25 cellular contexts compared by ENCODE assay signal in the genomic region with DNA sequence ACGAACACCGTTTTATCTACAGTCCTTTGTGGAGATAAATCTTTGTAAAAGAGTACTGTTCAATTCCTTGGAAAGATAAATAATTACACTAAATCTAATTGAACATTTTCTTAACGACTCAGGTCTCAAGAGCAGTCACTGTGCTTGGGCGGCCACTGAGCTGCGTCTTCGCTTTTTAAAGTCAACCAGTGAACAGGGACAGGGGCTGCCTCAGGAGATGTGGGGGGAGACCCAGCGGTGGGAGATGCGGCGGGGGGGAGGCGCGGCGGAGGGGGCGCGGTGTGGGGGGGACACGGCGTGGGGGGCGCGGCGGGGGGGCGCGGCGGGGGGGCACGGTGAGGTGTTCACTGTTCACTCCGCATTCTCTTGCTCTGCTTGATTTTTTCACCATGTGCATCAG. TPM values are rescaled to one million over a fixed set of nuclear protein-coding genes. Genes with fewer than 3 reads are reported as not detected.
DNase-seq lines count a peak whose midpoint lies in the region; ATAC-seq and TF ChIP-seq lines count a peak whose summit lies in the region.
"Had no signal": no experiment of that assay in that cellular context is flagged by ENCODE, and none has a peak within 500 bp of the region (broad histone marks: within the 10 kb centered on the region; RNA-seq: fewer than 3 reads in every experiment).

No MANE protein-coding gene starts in this region.

- no peaks in the 10 kb centered on the region for H3K36me3 ChIP-seq in H7 (replicated peaks; ENCODE audit: control insufficient read depth, insufficient read depth, low read length)
- no peaks in the 10 kb centered on the region for H3K36me3 ChIP-seq in gastrocnemius medialis
- no peaks in the 10 kb centered on the region for H3K36me3 ChIP-seq in sigmoid colon
- H3K36me3 ChIP-seq: HAP-1, SJSA1 had no signal

- H3K9me3 Mint-ChIP-seq in activated CD8-positive, alpha-beta memory T cell treated with anti-CD3 and anti-CD28 coated beads, Interleukin-2, amount 10 ng/mL, durations not matched to agents 7 days and 5 days (ENCODE audit: low read depth) = no peaks in the 10 kb centered on the region
- H3K9me3 Mint-ChIP-seq: activated naive CD8-positive, alpha-beta T cell treated with anti-CD3 and anti-CD28 coated beads, Interleukin-2, amount 10 ng/mL, durations not matched to agents 7 days and 5 days; central memory CD8-positive, alpha-beta T cell; type B pancreatic cell had no signal

- ATAC-seq in activated CD8-positive, alpha-beta memory T cell treated with anti-CD3 and anti-CD28 coated beads, Interleukin-2, amount 10 ng/mL, durations not matched to agents 7 days and 5 days = no peak
- no peak for ATAC-seq in left cardiac atrium
- ATAC-seq in gastrocnemius medialis = no peak
- ATAC-seq: foreskin keratinocyte had no signal

- peaks cover 3% of the 10 kb centered on the region for H3K27me3 Mint-ChIP-seq in activated CD8-positive, alpha-beta memory T cell treated with anti-CD3 and anti-CD28 coated beads, Interleukin-2, amount 10 ng/mL, durations not matched to agents 7 days and 5 days

- WGBS in sigmoid colon, 2 donors = 88 to 90% methylated on average over 24 of the region's 24 CpGs

- in situ Hi-C loops in gastrocnemius medialis (cut with MboI; ENCODE audit: low sequenced_read_pairs in 4 of 4) = no loop called here

- TF ChIP-seq EP300 in sigmoid colon (IDR thresholded peaks at IDR 0.05) = no peak

- CTCF ChIA-PET in activated CD8-positive, alpha-beta memory T cell treated with anti-CD3 and anti-CD28 coated beads, Interleukin-2, amount 10 ng/mL, durations not matched to agents 7 days and 5 days (lab: Charles Lee) = no interaction called here

- TF ChIP-seq POLR2A in gastrocnemius medialis (IDR thresholded peaks at IDR 0.05) (no peak), sigmoid colon (IDR thresholded peaks at IDR 0.05) (no peak)

- no peak for TF ChIP-seq CTCF in gastrocnemius medialis (IDR thresholded peaks at IDR 0.05 in 4 of 5, conservative IDR thresholded peaks at IDR 0.05 in 1 of 5)
- TF ChIP-seq CTCF in sigmoid colon (IDR thresholded peaks at IDR 0.05) = no peak

- H3K9me3 ChIP-seq in gastrocnemius medialis (no peaks in the 10 kb centered on the region), sigmoid colon (no peaks in the 10 kb centered on the region)
- H3K9me3 ChIP-seq: HAP-1, SJSA1 had no signal

- H3K4me3 ChIP-seq in H7 (ENCODE audit: insufficient read depth, low read depth, low read length) (no peak overlapping the region), gastrocnemius medialis (no peak overlapping the region), sigmoid colon (no peak overlapping the region)
- H3K4me3 ChIP-seq: HAP-1, lung, SJSA1 had no signal

- H3K4me1 ChIP-seq in gastrocnemius medialis = peaks cover 45% of the 10 kb centered on the region in 2 donors
- H3K4me1 ChIP-seq in sigmoid colon = no peaks in the 10 kb centered on the region
- H3K4me1 ChIP-seq: foreskin keratinocyte, HAP-1, parathyroid adenoma, SJSA1 had no signal

- H3K4me3 Mint-ChIP-seq in activated CD8-positive, alpha-beta memory T cell treated with anti-CD3 and anti-CD28 coated beads, Interleukin-2, amount 10 ng/mL, durations not matched to agents 7 days and 5 days = no peak overlapping the region
- H3K4me3 Mint-ChIP-seq: activated naive CD8-positive, alpha-beta T cell treated with anti-CD3 and anti-CD28 coated beads, Interleukin-2, amount 10 ng/mL, durations not matched to agents 7 days and 5 days; central memory CD8-positive, alpha-beta T cell; type B pancreatic cell had no signal

- no peak overlapping the region for H3K27ac Mint-ChIP-seq in activated CD8-positive, alpha-beta memory T cell treated with anti-CD3 and anti-CD28 coated beads, Interleukin-2, amount 10 ng/mL, durations not matched to agents 7 days and 5 days
- H3K27ac Mint-ChIP-seq: activated naive CD8-positive, alpha-beta T cell treated with anti-CD3 and anti-CD28 coated beads, Interleukin-2, amount 10 ng/mL, durations not matched to agents 7 days and 5 days; type B pancreatic cell had no signal

- H3K27ac ChIP-seq in gastrocnemius medialis = peak overlapping the region; percentile 91 to 94 (median 92)
- no peak overlapping the region for H3K27ac ChIP-seq in sigmoid colon
- H3K27ac ChIP-seq: foreskin keratinocyte, parathyroid adenoma, SJSA1 had no signal

- intact Hi-C loops in left cardiac atrium (cut with DNase I) (no loop called here), gastrocnemius medialis (cut with DNase I; ENCODE audit: low total_unique reads) (loop anchor here (2.0 kb wide), 1 partner anchor 27 kb away; no protein-coding TSS in a partner anchor), sigmoid colon (cut with DNase I) (no loop called here)

- H3K36me3 Mint-ChIP-seq in activated CD8-positive, alpha-beta memory T cell treated with anti-CD3 and anti-CD28 coated beads, Interleukin-2, amount 10 ng/mL, durations not matched to agents 7 days and 5 days = no peaks in the 10 kb centered on the region
- H3K36me3 Mint-ChIP-seq: activated naive CD8-positive, alpha-beta T cell treated with anti-CD3 and anti-CD28 coated beads, Interleukin-2, amount 10 ng/mL, durations not matched to agents 7 days and 5 days; type B pancreatic cell had no signal

- H3K27me3 ChIP-seq in H7 (ENCODE audit: control insufficient read depth, insufficient read depth, low read length) (no peaks in the 10 kb centered on the region), gastrocnemius medialis (no peaks in the 10 kb centered on the region), sigmoid colon (no peaks in the 10 kb centered on the region)
- H3K27me3 ChIP-seq: foreskin keratinocyte, SJSA1 had no signal

- DNase-seq in activated CD8-positive, alpha-beta memory T cell treated with anti-CD3 and anti-CD28 coated beads, Interleukin-2, amount 10 ng/mL, durations not matched to agents 7 days and 5 days = peak; percentile 18
- DNase-seq in activated CD8-positive, alpha-beta memory T cell treated with anti-CD3 and anti-CD28 coated beads, Interleukin-2, amount 50 U/mL, for 48 hours = no peak
- DNase-seq in H7 (peak; percentile 54), left cardiac atrium (peak; percentile 12), gastrocnemius medialis (peak; percentile 0 to 8), dermis blood vessel endothelial cell (no peak), RKO (ENCODE audit: low spot score) (no peak), sigmoid colon (no peak)
- DNase-seq: DND-41; effector CD8-positive, alpha-beta T cell; erythroblast; foreskin keratinocyte; hypothalamus; Kasumi-1; MV-4-11; NCI-H526; stimulated activated CD4-positive, alpha-beta T cell treated with anti-CD3 and anti-CD28 coated beads, Interleukin-2, amount 100 ng/mL, for 24 hours had no signal

- no peaks in the 10 kb centered on the region for H3K4me1 Mint-ChIP-seq in activated CD8-positive, alpha-beta memory T cell treated with anti-CD3 and anti-CD28 coated beads, Interleukin-2, amount 10 ng/mL, durations not matched to agents 7 days and 5 days
- H3K4me1 Mint-ChIP-seq: activated naive CD8-positive, alpha-beta T cell treated with anti-CD3 and anti-CD28 coated beads, Interleukin-2, amount 10 ng/mL, durations not matched to agents 7 days and 5 days; central memory CD8-positive, alpha-beta T cell had no signal

RNA-seq across cellular contexts. Expression of a gene that starts 39.8 kb away (rescaled TPM):
- total RNA-seq in activated CD8-positive, alpha-beta memory T cell treated with anti-CD3 and anti-CD28 coated beads, Interleukin-2, amount 10 ng/mL, durations not matched to agents 7 days and 5 days = under 1 TPM in 1 of 2 experiments, not detected in 1; 0.63 TPM
- 0.31 TPM in 1 of 2 replicates, not detected in the other for total RNA-seq in H7 (2014; rRNA removed; shearing (Covaris generic))
- total RNA-seq in left cardiac atrium = 10 to 100 TPM; 75.8 to 98.7 TPM
- total RNA-seq in gastrocnemius medialis = 10 to 100 TPM; 35.3 to 64.8 (median 46.0) TPM
- total RNA-seq in dermis blood vessel endothelial cell = 0.09 and 0.17 TPM in 2 replicates
- total RNA-seq in sigmoid colon = 1 to 10 TPM in 3 of 4 donors, under 1 TPM in 1; 0.83 to 3.2 (median 1.9) TPM
- polyA plus RNA-seq in sigmoid colon = 1 to 10 TPM in 1 of 3 donors, under 1 TPM in 1, not detected in 1; 0.23 to 1.2 TPM
- total RNA-seq: SJSA1; T-helper 1 cell treated with Interleukin-12 subunit alpha and Interleukin-12 subunit beta and Interleukin-4 antibody, amounts not matched to agents 30 ng/mL and 1 ng/mL, for 36 hours had no signal

Comparison
In these comparisons a context has a peak if more than half of its experiments do, and no peak if none do; other contexts are left out.
1. DNase-seq: peak in activated CD8-positive, alpha-beta memory T cell treated with anti-CD3 and anti-CD28 coated beads, Interleukin-2, amount 10 ng/mL, durations not matched to agents 7 days and 5 days (single experiment), H7 (single experiment), left cardiac atrium (single experiment) and gastrocnemius medialis (2 of 2); none in activated CD8-positive, alpha-beta memory T cell treated with anti-CD3 and anti-CD28 coated beads, Interleukin-2, amount 50 U/mL, for 48 hours (single experiment), dermis blood vessel endothelial cell (single experiment), RKO (single experiment) and sigmoid colon (single experiment).
2. H3K27ac ChIP-seq: peak in gastrocnemius medialis (4 of 4); none in sigmoid colon (0 of 4).
3. RNA of a gene that starts 39.8 kb away (total RNA-seq): 75.8 to 98.7 TPM in left cardiac atrium and 35.3 to 64.8 TPM in gastrocnemius medialis; 0.83 to 3.2 TPM in sigmoid colon, 0.63 TPM in activated CD8-positive, alpha-beta memory T cell treated with anti-CD3 and anti-CD28 coated beads, Interleukin-2, amount 10 ng/mL, durations not matched to agents 7 days and 5 days, 0.31 TPM in H7 and 0.09 to 0.17 TPM in dermis blood vessel endothelial cell; every median in the first group is over 4 times any median in the second.